9 cellular contexts compared by ENCODE assay signal in the genomic region with DNA sequence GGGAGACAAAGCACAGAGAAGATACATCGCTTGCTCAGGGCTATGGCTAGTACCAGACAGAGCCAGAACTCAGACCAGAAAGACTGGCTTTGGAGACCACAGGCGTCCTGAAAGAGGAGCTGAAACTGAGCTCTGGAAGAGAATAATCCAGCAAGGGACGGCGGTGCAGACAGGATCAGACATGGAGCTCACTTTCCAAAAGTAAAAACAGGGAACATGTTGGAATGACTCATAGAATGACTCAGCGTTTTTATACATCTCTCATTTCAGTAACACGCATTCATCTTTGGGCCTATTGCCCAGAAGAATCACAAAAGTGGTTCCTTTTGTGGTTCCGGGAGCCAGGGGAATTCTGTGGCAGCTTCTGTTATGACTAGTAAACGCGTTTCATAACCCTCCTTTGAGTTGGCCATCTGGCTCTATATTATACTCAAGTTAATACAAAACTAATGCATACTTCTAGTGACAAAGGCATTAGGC. TPM values are rescaled to one million over a fixed set of nuclear protein-coding genes. Genes with fewer than 3 reads are reported as not detected.
DNase-seq lines count a peak whose midpoint lies in the region; ATAC-seq and TF ChIP-seq lines count a peak whose summit lies in the region.
"Had no signal": no experiment of that assay in that cellular context is flagged by ENCODE, and none has a peak within 500 bp of the region (broad histone marks: within the 10 kb centered on the region; RNA-seq: fewer than 3 reads in every experiment).

No MANE protein-coding gene starts in this region.

- no peak for TF ChIP-seq POLR2A in breast epithelium (IDR thresholded peaks at IDR 0.05)

- CTCF ChIA-PET in T-cell (lab: Charles Lee): interaction anchor here in 1 of 2 donors (0.6 to 1.8 kb wide), 2 partner anchors 9 to 11 kb away, joined by 3 to 5 read pairs; no protein-coding TSS in a partner anchor

- POLR2A ChIA-PET in T-cell (lab: Charles Lee): no interaction called here

- H3K27ac ChIP-seq in breast epithelium: peak overlapping the region; percentile 41 to 50

- no peak overlapping the region for H3K27ac Mint-ChIP-seq in T-cell
- peak overlapping the region in 1 of 2 donors; percentile 12 for H3K27ac Mint-ChIP-seq in stimulated activated naive CD8-positive, alpha-beta T cell treated with anti-CD3 and anti-CD28 coated beads, Interleukin-15, amount 100 ng/mL, for 72 hours
- H3K27ac Mint-ChIP-seq: dendritic cell treated with granulocyte-macrophage colony-stimulating factor and Interleukin-4, amounts not matched to agents 40 ng/mL and 50 ng/mL, for 4 days had no signal

- ATAC-seq in GM21390 (IDR thresholded peaks at IDR 0.05; ENCODE audit: unreplicated experiment) (peak; percentile 72), HG03575 (IDR thresholded peaks at IDR 0.05; ENCODE audit: extremely low read depth, insufficient number of reproducible peaks, low FRiP score, unreplicated experiment) (peak; percentile 49), T-cell (replicated peaks in 1 of 4) (no peak)
- ATAC-seq in stimulated activated naive CD8-positive, alpha-beta T cell treated with anti-CD3 and anti-CD28 coated beads, Interleukin-15, amount 100 ng/mL, for 72 hours: no peak

- H3K36me3 ChIP-seq in breast epithelium: no peaks in the 10 kb centered on the region

- H3K9me3 Mint-ChIP-seq in T-cell: no peaks in the 10 kb centered on the region
- no peaks in the 10 kb centered on the region for H3K9me3 Mint-ChIP-seq in stimulated activated naive CD8-positive, alpha-beta T cell treated with anti-CD3 and anti-CD28 coated beads, Interleukin-15, amount 100 ng/mL, for 72 hours
- H3K9me3 Mint-ChIP-seq: dendritic cell treated with granulocyte-macrophage colony-stimulating factor and Interleukin-4, amounts not matched to agents 40 ng/mL and 50 ng/mL, for 4 days had no signal

- H3K4me1 ChIP-seq in breast epithelium: no peaks in the 10 kb centered on the region

- TF ChIP-seq CTCF in breast epithelium (IDR thresholded peaks at IDR 0.05): no peak

- H3K4me1 Mint-ChIP-seq in T-cell: no peaks in the 10 kb centered on the region
- peaks cover 6% of the 10 kb centered on the region for H3K4me1 Mint-ChIP-seq in stimulated activated naive CD8-positive, alpha-beta T cell treated with anti-CD3 and anti-CD28 coated beads, Interleukin-15, amount 100 ng/mL, for 72 hours

- no peaks in the 10 kb centered on the region for H3K9me3 ChIP-seq in breast epithelium

- in situ Hi-C loops in Caki2 (cut with HindIII; ENCODE audit: low pct_unique_long_range_greater_than_20kb, low sequenced_read_pairs): no loop called here

- intact Hi-C loops in breast epithelium (cut with DNase I; ENCODE audit: low total_unique reads): loop anchor here (2.0 kb wide), 1 partner anchor 62 kb away; no protein-coding TSS in a partner anchor

- H3K27me3 Mint-ChIP-seq in T-cell: peaks cover 12 to 28% of the 10 kb centered on the region in 2 donors
- peaks cover 15% of the 10 kb centered on the region for H3K27me3 Mint-ChIP-seq in stimulated activated naive CD8-positive, alpha-beta T cell treated with anti-CD3 and anti-CD28 coated beads, Interleukin-15, amount 100 ng/mL, for 72 hours
- H3K27me3 Mint-ChIP-seq: dendritic cell treated with granulocyte-macrophage colony-stimulating factor and Interleukin-4, amounts not matched to agents 40 ng/mL and 50 ng/mL, for 4 days had no signal

- peak overlapping the region in 1 of 3 donors; percentile 29 for H3K4me3 ChIP-seq in breast epithelium

- H3K27me3 ChIP-seq in breast epithelium: no peaks in the 10 kb centered on the region

- H3K36me3 Mint-ChIP-seq in T-cell: no peaks in the 10 kb centered on the region

- H3K4me3 Mint-ChIP-seq in T-cell: no peak overlapping the region
- no peak overlapping the region for H3K4me3 Mint-ChIP-seq in stimulated activated naive CD8-positive, alpha-beta T cell treated with anti-CD3 and anti-CD28 coated beads, Interleukin-15, amount 100 ng/mL, for 72 hours
- H3K4me3 Mint-ChIP-seq: dendritic cell treated with granulocyte-macrophage colony-stimulating factor and Interleukin-4, amounts not matched to agents 40 ng/mL and 50 ng/mL, for 4 days had no signal

- DNase-seq in Caki2 (ENCODE audit: low read depth): peak; percentile 50
- peak in 1 of 2 donors; percentile 51 for DNase-seq in breast epithelium (ENCODE audit: low spot score in 2 of 2)
- DNase-seq in occipital lobe (lab: John Stamatoyannopoulos, UW): peak; percentile 47
- no peak for DNase-seq in T-cell
- DNase-seq in globus pallidus (ENCODE audit: low spot score): no peak
- DNase-seq in stimulated activated naive CD8-positive, alpha-beta T cell treated with anti-CD3 and anti-CD28 coated beads, Interleukin-15, amount 100 ng/mL, for 72 hours: no peak

RNA-seq across cellular contexts. Expression of a gene that starts 37.2 kb away (rescaled TPM):
- not detected in 2 replicates for total RNA-seq in Caki2 (2014; rRNA removed; shearing (Covaris generic); ENCODE audit: low replicate concordance)
- total RNA-seq in breast epithelium (10 to 100 TPM in 2 of 3 donors, not detected in 1; 23.6 to 30.0 TPM), occipital lobe (not detected), T-cell (not detected)

Comparison
In these comparisons a context has a peak if more than half of its experiments do, and no peak if none do; other contexts are left out.
1. DNase-seq: peak in Caki2 (single experiment) and occipital lobe (single experiment); none in T-cell (0 of 34), globus pallidus (single experiment) and stimulated activated naive CD8-positive, alpha-beta T cell treated with anti-CD3 and anti-CD28 coated beads, Interleukin-15, amount 100 ng/mL, for 72 hours (0 of 2).
2. ATAC-seq: peak in GM21390 (single experiment) and HG03575 (single experiment); none in T-cell (0 of 4) and stimulated activated naive CD8-positive, alpha-beta T cell treated with anti-CD3 and anti-CD28 coated beads, Interleukin-15, amount 100 ng/mL, for 72 hours (single experiment).